1 cellular context compared by ENCODE assay signal in the genomic region with DNA sequence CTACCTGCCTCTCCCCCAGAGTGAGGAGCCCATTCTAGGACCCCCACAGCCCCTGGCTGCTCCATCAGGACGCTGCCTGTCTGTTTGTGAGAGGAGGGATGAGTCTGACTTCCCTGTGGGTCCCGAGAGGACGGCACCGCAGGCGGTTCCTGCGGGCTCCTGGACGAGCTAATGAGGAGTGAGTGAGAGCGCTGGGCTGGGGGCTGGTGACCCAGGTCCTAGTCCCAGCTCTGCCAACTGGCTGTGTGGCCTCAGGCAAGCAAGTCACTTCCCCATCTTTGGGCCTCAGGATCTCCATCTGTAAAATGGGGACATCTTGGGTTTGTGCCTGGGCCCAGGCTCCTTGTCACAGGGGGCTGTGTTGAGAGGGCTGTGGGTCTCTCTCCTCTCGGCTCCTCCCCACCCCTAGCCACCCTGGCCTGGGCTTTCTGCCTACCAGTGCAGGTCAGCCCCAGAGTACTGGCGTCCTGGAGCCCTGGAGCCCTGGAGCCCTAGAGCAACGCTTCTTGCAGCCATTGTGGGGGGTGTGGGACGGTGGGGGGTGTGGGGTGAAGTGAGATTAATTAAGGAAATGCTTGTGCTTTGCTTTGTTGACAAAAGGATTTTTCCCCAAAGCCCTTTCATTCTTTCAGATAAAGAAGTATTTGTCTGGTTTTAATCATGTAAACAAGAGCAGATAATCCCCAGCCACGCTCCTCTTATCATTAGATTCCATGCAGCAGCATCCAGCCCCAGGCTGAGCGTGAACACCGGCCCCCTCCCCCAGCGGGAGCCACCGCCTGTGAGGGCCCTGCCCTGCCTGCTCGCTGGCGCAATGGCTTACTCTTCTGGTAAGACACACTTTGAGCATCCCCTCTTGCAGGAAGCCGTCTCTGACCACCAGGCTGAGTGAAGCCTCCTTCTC.
A peak's percentile ranks its signal among the peaks of the same experiment; 100 is the strongest.
TF ChIP-seq lines count a peak whose summit lies in the region.

No MANE protein-coding gene starts in this region.

TF ChIP-seq in IMR-90, 13 proteins besides CTCF, POLR2A, EP300 and RAD21:
- TF ChIP-seq, protein P1, sequence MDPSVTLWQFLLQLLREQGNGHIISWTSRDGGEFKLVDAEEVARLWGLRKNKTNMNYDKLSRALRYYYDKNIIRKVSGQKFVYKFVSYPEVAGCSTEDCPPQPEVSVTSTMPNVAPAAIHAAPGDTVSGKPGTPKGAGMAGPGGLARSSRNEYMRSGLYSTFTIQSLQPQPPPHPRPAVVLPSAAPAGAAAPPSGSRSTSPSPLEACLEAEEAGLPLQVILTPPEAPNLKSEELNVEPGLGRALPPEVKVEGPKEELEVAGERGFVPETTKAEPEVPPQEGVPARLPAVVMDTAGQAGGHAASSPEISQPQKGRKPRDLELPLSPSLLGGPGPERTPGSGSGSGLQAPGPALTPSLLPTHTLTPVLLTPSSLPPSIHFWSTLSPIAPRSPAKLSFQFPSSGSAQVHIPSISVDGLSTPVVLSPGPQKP (IDR thresholded peaks at IDR 0.05; ENCODE audit: borderline replicate concordance, low read depth, low read length) = no peak
- TF ChIP-seq, protein P2, sequence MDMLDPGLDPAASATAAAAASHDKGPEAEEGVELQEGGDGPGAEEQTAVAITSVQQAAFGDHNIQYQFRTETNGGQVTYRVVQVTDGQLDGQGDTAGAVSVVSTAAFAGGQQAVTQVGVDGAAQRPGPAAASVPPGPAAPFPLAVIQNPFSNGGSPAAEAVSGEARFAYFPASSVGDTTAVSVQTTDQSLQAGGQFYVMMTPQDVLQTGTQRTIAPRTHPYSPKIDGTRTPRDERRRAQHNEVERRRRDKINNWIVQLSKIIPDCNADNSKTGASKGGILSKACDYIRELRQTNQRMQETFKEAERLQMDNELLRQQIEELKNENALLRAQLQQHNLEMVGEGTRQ (IDR thresholded peaks at IDR 0.05; ENCODE audit: low read depth, low read length) = no peak
- TF ChIP-seq MXI1 (IDR thresholded peaks at IDR 0.05; ENCODE audit: borderline replicate concordance, low read depth, low read length) (no peak), CEBPB (IDR thresholded peaks at IDR 0.05; ENCODE audit: low read depth, low read length) (peak; percentile 51; the same call in 1 of the 2 replicates), RFX5 (IDR thresholded peaks at IDR 0.05; ENCODE audit: low read depth, low read length) (no peak), MAFK (IDR thresholded peaks at IDR 0.05; ENCODE audit: low read depth, low read length) (no peak), NFE2L2 (IDR thresholded peaks at IDR 0.05; ENCODE audit: low read depth, low read length) (no peak), FOS (IDR thresholded peaks at IDR 0.05; ENCODE audit: low read depth, low read length) (no peak), CHD1 (IDR thresholded peaks at IDR 0.05; ENCODE audit: low read depth, low read length) (no peak), SMC3 (IDR thresholded peaks at IDR 0.05; ENCODE audit: low read depth, low read length) (no peak), BHLHE40 (IDR thresholded peaks at IDR 0.05; ENCODE audit: low read depth, low read length) (peak; percentile 20; the same call in 1 of the 2 replicates), RCOR1 (IDR thresholded peaks at IDR 0.05; ENCODE audit: insufficient replicate concordance, low read length) (no peak), MAZ (IDR thresholded peaks at IDR 0.05; ENCODE audit: borderline replicate concordance, low read depth, low read length) (0 out of 2 replicates have a peak, but pooled peaks have one; percentile 43)
